In the genomic region with DNA sequence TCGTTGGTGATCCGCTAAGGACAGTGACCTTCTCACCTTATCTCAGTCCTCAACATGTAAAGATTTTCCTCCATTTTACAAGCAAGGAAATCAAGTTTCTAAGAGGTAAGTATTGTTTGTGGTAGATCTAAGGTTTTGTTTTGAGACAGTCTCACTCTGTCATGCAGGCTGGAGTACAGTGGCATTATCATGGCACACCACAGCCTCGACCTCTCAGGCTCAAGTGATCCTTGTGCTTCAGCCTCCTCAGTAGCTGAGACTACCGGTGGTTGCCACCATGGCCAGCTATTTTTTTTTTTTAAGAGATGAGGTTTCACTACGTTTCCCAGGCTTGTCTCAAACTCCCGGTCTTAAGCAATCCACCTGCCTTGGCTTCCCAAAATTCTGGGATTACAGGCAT, we compare ENCODE assay signal across 13 cellular contexts. TPM values are rescaled to one million over a fixed set of nuclear protein-coding genes. Genes with fewer than 3 reads are reported as not detected.
DNase-seq lines count a peak whose midpoint lies in the region; ATAC-seq lines count a peak whose summit lies in the region.
"Had no signal": no experiment of that assay in that cellular context is flagged by ENCODE, and none has a peak within 500 bp of the region (broad histone marks: within the 10 kb centered on the region; RNA-seq: fewer than 3 reads in every experiment).

No MANE protein-coding gene starts in this region.

- no peak for DNase-seq in activated naive CD4-positive, alpha-beta T cell treated with anti-CD3 and anti-CD28 coated beads for 36 hours
- no peak for DNase-seq in activated naive CD4-positive, alpha-beta T cell treated with Interleukin-2 at 50 U/mL for 16 hours
- no peak for DNase-seq in T-cell
- DNase-seq in activated naive CD8-positive, alpha-beta T cell treated with anti-CD3 and anti-CD28 coated beads, Interleukin-2, amount 50 U/mL, for 24 hours, result no peak
- DNase-seq in Right ventricle myocardium superior, result no peak
- no peak for DNase-seq in NCI-H2029 treated with DMSO at 0.1 percent for 48 hours (lab: John Stamatoyannopoulos, UW)
- DNase-seq: NCI-H1048, NCI-H1436 treated with DMSO at 0.1 percent for 48 hours, NCI-H2081 treated with DMSO at 0.1 percent for 48 hours, NCI-H510A treated with DMSO at 0.1 percent for 48 hours, PC-9 had no signal

- H3K9me3 Mint-ChIP-seq in activated naive CD4-positive, alpha-beta T cell treated with anti-CD3 and anti-CD28 coated beads for 36 hours, result no peaks in the 10 kb centered on the region
- no peaks in the 10 kb centered on the region for H3K9me3 Mint-ChIP-seq in T-cell
- H3K9me3 Mint-ChIP-seq in activated naive CD8-positive, alpha-beta T cell treated with anti-CD3 and anti-CD28 coated beads, Interleukin-2, amount 50 U/mL, for 24 hours, result no peaks in the 10 kb centered on the region
- H3K9me3 Mint-ChIP-seq in stimulated activated naive CD8-positive, alpha-beta T cell treated with anti-CD3 and anti-CD28 coated beads, Interleukin-15, Interleukin-2, amounts not matched to agents 100 ng/mL and 50 ng/mL, for 24 hours, result no peaks in the 10 kb centered on the region

- H3K27me3 Mint-ChIP-seq in activated naive CD4-positive, alpha-beta T cell treated with anti-CD3 and anti-CD28 coated beads for 36 hours (ENCODE audit: low read depth), result no peaks in the 10 kb centered on the region
- no peaks in the 10 kb centered on the region for H3K27me3 Mint-ChIP-seq in T-cell
- H3K27me3 Mint-ChIP-seq in activated naive CD8-positive, alpha-beta T cell treated with anti-CD3 and anti-CD28 coated beads, Interleukin-2, amount 50 U/mL, for 24 hours, result no peaks in the 10 kb centered on the region
- no peaks in the 10 kb centered on the region for H3K27me3 Mint-ChIP-seq in stimulated activated naive CD8-positive, alpha-beta T cell treated with anti-CD3 and anti-CD28 coated beads, Interleukin-15, Interleukin-2, amounts not matched to agents 100 ng/mL and 50 ng/mL, for 24 hours

- H3K4me3 Mint-ChIP-seq in activated naive CD4-positive, alpha-beta T cell treated with anti-CD3 and anti-CD28 coated beads for 36 hours, result no peak overlapping the region
- H3K4me3 Mint-ChIP-seq in T-cell, result no peak overlapping the region
- no peak overlapping the region for H3K4me3 Mint-ChIP-seq in activated naive CD8-positive, alpha-beta T cell treated with anti-CD3 and anti-CD28 coated beads, Interleukin-2, amount 50 U/mL, for 24 hours
- H3K4me3 Mint-ChIP-seq in stimulated activated naive CD8-positive, alpha-beta T cell treated with anti-CD3 and anti-CD28 coated beads, Interleukin-15, Interleukin-2, amounts not matched to agents 100 ng/mL and 50 ng/mL, for 24 hours, result no peak overlapping the region

- intact Hi-C loops in activated naive CD4-positive, alpha-beta T cell treated with anti-CD3 and anti-CD28 coated beads for 36 hours (cut with micrococcal nuclease), result no loop called here
- intact Hi-C loops in Right ventricle myocardium superior (cut with DNase I), result no loop called here

- POLR2A ChIA-PET in T-cell (lab: Charles Lee), result interaction anchor here in 1 of 2 donors (0.6 kb wide), 1 partner anchor 29 kb away, joined by 3 read pairs; no protein-coding TSS in a partner anchor

- peaks cover 7% of the 10 kb centered on the region for H3K36me3 Mint-ChIP-seq in activated naive CD4-positive, alpha-beta T cell treated with anti-CD3 and anti-CD28 coated beads for 36 hours (ENCODE audit: low read depth)
- peaks cover 11% of the 10 kb centered on the region for H3K36me3 Mint-ChIP-seq in T-cell
- H3K36me3 Mint-ChIP-seq in activated naive CD8-positive, alpha-beta T cell treated with anti-CD3 and anti-CD28 coated beads, Interleukin-2, amount 50 U/mL, for 24 hours (ENCODE audit: low read depth), result peaks cover 46% of the 10 kb centered on the region
- peaks cover 62% of the 10 kb centered on the region for H3K36me3 Mint-ChIP-seq in stimulated activated naive CD8-positive, alpha-beta T cell treated with anti-CD3 and anti-CD28 coated beads, Interleukin-15, Interleukin-2, amounts not matched to agents 100 ng/mL and 50 ng/mL, for 24 hours (ENCODE audit: low read depth)

- CTCF ChIA-PET in activated naive CD4-positive, alpha-beta T cell treated with anti-CD3 and anti-CD28 coated beads for 36 hours (lab: Charles Lee), result interaction anchor here (1.2 kb wide), 1 partner anchor 11 kb away, joined by 4 read pairs; no protein-coding TSS in a partner anchor
- CTCF ChIA-PET in T-cell (lab: Charles Lee), result interaction anchor here (0.6 to 0.7 kb wide), 2 partner anchors 136 to 1574 kb away, joined by 3 read pairs; no protein-coding TSS in a partner anchor

- ATAC-seq in T-cell (replicated peaks in 1 of 4) (no peak), Right ventricle myocardium superior (ENCODE audit: poor library complexity) (no peak)
- ATAC-seq in activated naive CD8-positive, alpha-beta T cell treated with anti-CD3 and anti-CD28 coated beads, Interleukin-2, amount 50 U/mL, for 24 hours, result peak; percentile 91
- ATAC-seq: HepG2 had no signal

- H3K4me1 Mint-ChIP-seq in activated naive CD4-positive, alpha-beta T cell treated with anti-CD3 and anti-CD28 coated beads for 36 hours (ENCODE audit: low read depth), result peaks cover 81% of the 10 kb centered on the region
- H3K4me1 Mint-ChIP-seq in T-cell, result peaks cover 75 to 80% (median 77%) of the 10 kb centered on the region in 3 donors
- H3K4me1 Mint-ChIP-seq in activated naive CD8-positive, alpha-beta T cell treated with anti-CD3 and anti-CD28 coated beads, Interleukin-2, amount 50 U/mL, for 24 hours, result peaks cover 80% of the 10 kb centered on the region
- peaks cover 81% of the 10 kb centered on the region for H3K4me1 Mint-ChIP-seq in stimulated activated naive CD8-positive, alpha-beta T cell treated with anti-CD3 and anti-CD28 coated beads, Interleukin-15, Interleukin-2, amounts not matched to agents 100 ng/mL and 50 ng/mL, for 24 hours (ENCODE audit: low read depth)

- peak overlapping the region; percentile 43 for H3K27ac Mint-ChIP-seq in activated naive CD4-positive, alpha-beta T cell treated with anti-CD3 and anti-CD28 coated beads for 36 hours
- H3K27ac Mint-ChIP-seq in T-cell, result peak overlapping the region; percentile 52 to 54
- H3K27ac Mint-ChIP-seq in activated naive CD8-positive, alpha-beta T cell treated with anti-CD3 and anti-CD28 coated beads, Interleukin-2, amount 50 U/mL, for 24 hours, result peak overlapping the region; percentile 77
- peak overlapping the region; percentile 19 for H3K27ac Mint-ChIP-seq in stimulated activated naive CD8-positive, alpha-beta T cell treated with anti-CD3 and anti-CD28 coated beads, Interleukin-15, Interleukin-2, amounts not matched to agents 100 ng/mL and 50 ng/mL, for 24 hours

RNA-seq across cellular contexts. Expression of gene PRKCA, which starts 34.9 kb away (rescaled TPM):
- total RNA-seq in activated naive CD4-positive, alpha-beta T cell treated with anti-CD3 and anti-CD28 coated beads for 36 hours, result 10 to 100 TPM; 78.4 to 79.7 TPM
- total RNA-seq in T-cell, result 100 to 1,000 TPM in 2 of 5 donors, 10 to 100 TPM in 3; 75.9 to 128 (median 82.0) TPM
- 5.4 TPM for total RNA-seq in Right ventricle myocardium superior

Comparison
In these comparisons a context has a peak if more than half of its experiments do, and no peak if none do; other contexts are left out.
1. H3K27ac Mint-ChIP-seq: peak in every context shown above with its lines; median percentile 77 in activated naive CD8-positive, alpha-beta T cell treated with anti-CD3 and anti-CD28 coated beads, Interleukin-2, amount 50 U/mL, for 24 hours; 53 in T-cell; 43 in activated naive CD4-positive, alpha-beta T cell treated with anti-CD3 and anti-CD28 coated beads for 36 hours; 19 in stimulated activated naive CD8-positive, alpha-beta T cell treated with anti-CD3 and anti-CD28 coated beads, Interleukin-15, Interleukin-2, amounts not matched to agents 100 ng/mL and 50 ng/mL, for 24 hours.
2. RNA of gene PRKCA, which starts 34.9 kb away (total RNA-seq): 75.9 to 128 TPM in T-cell and 78.4 to 79.7 TPM in activated naive CD4-positive, alpha-beta T cell treated with anti-CD3 and anti-CD28 coated beads for 36 hours; 5.4 TPM in Right ventricle myocardium superior (single experiment); every median in the first group is over 10 times any median in the second.